23 cellular contexts compared by ENCODE assay signal in genomic region chr11:99918761-99919160, GRCh38.
DNase-seq lines count a peak whose midpoint lies in the region; ATAC-seq, FAIRE-seq and TF ChIP-seq lines count a peak whose summit lies in the region.
"Had no signal": no experiment of that assay in that cellular context is flagged by ENCODE, and none has a peak within 500 bp of the region (broad histone marks: within the 10 kb centered on the region; RNA-seq: fewer than 3 reads in every experiment).

No MANE protein-coding gene starts in this region.

- H3K79me2 ChIP-seq in H1 (ENCODE audit: control insufficient read depth in 1 of 2, insufficient read depth in 2 of 2, low read length in 2 of 2) (no peaks in the 10 kb centered on the region), neural progenitor cell (ENCODE audit: low read depth) (no peaks in the 10 kb centered on the region)

- TF ChIP-seq CTCF in H1 (IDR thresholded peaks at IDR 0.05; ENCODE audit: control extremely low read depth in 1 of 3, insufficient read depth in 1 of 3, low read depth in 1 of 3, low read length in 3 of 3) (no peak), neural progenitor cell (IDR thresholded peaks at IDR 0.05) (no peak)

- H3K18ac ChIP-seq in H1 (ENCODE audit: extremely low read depth, low read length) = no peak overlapping the region

- POLR2A ChIA-PET in H1 (lab: Charles Lee; ENCODE audit: partially characterized antibody) = no interaction called here

- H4K5ac ChIP-seq in H1 (ENCODE audit: insufficient read length, low read depth, low read length) = no peak overlapping the region

- H2AFZ ChIP-seq in H1 (ENCODE audit: low read length) = peak overlapping the region; percentile 76; the same call in 1 of the 2 replicates
- peak overlapping the region; percentile 47 for H2AFZ ChIP-seq in neural progenitor cell (replicated peaks)
- H2AFZ ChIP-seq: GM23248 had no signal

- no peaks in the 10 kb centered on the region for H3K4me1 Mint-ChIP-seq in neural progenitor cell

- H2BK12ac ChIP-seq in H1 (ENCODE audit: low read depth, low read length) = no peak overlapping the region

- H3K9me3 Mint-ChIP-seq in neural progenitor cell = peaks cover 10% of the 10 kb centered on the region

- H2BK15ac ChIP-seq in H1 (ENCODE audit: low read length) = no peak overlapping the region

- CTCF ChIA-PET in H1 (lab: Charles Lee; ENCODE audit: partially characterized antibody) = no interaction called here

- H3K4ac ChIP-seq in H1 (replicated peaks; ENCODE audit: insufficient read length, low read depth, low read length) = no peak overlapping the region

- no peak overlapping the region for H2BK5ac ChIP-seq in H1 (ENCODE audit: low read depth, low read length)

- H3K79me1 ChIP-seq in H1 (ENCODE audit: low read depth, low read length) = no peaks in the 10 kb centered on the region

- H3K9me3 ChIP-seq in H1 (ENCODE audit: insufficient read depth in 2 of 2, low read depth in 1 of 2, low read length in 1 of 2) (no peaks in the 10 kb centered on the region), neural progenitor cell (ENCODE audit: low read depth) (no peaks in the 10 kb centered on the region)
- H3K9me3 ChIP-seq: A549 had no signal

- no peak for TF ChIP-seq POLR2A in H1 (IDR thresholded peaks at IDR 0.05; ENCODE audit: control extremely low read depth in 1 of 2, low read depth in 2 of 2, low read length in 2 of 2)

- peaks cover 4% of the 10 kb centered on the region for H3K27me3 Mint-ChIP-seq in neural progenitor cell (ENCODE audit: insufficient read depth, low read depth)
- H3K27me3 Mint-ChIP-seq: CD4-positive, alpha-beta T cell had no signal

- no peak for TF ChIP-seq RAD21 in H1 (IDR thresholded peaks at IDR 0.05 in 1 of 2, conservative IDR thresholded peaks at IDR 0.05 in 1 of 2; ENCODE audit: low read depth in 2 of 2, low read length in 2 of 2)

- no peak overlapping the region for H4K91ac ChIP-seq in H1 (replicated peaks; ENCODE audit: insufficient read length, low read length)

- no peak overlapping the region for H3K4me3 Mint-ChIP-seq in neural progenitor cell
- H3K4me3 Mint-ChIP-seq: CD4-positive, alpha-beta T cell had no signal

- no peak overlapping the region for H3K27ac Mint-ChIP-seq in neural progenitor cell
- H3K27ac Mint-ChIP-seq: CD4-positive, alpha-beta T cell had no signal

- no peaks in the 10 kb centered on the region for H3K27me3 ChIP-seq in H1 (replicated peaks in 1 of 4; ENCODE audit: control insufficient read depth in 3 of 4, extremely low read depth in 1 of 4, insufficient read depth in 3 of 4, low read length in 3 of 4)
- H3K27me3 ChIP-seq in neural progenitor cell = no peaks in the 10 kb centered on the region

- 94% methylated on average over 3 of the region's 3 CpGs; no CpG with 5 or more reads in 1 of the 2 experiments for WGBS in H1 (ENCODE audit: extremely low coverage in 1 of 2, insufficient coverage in 1 of 2, insufficient read length in 1 of 2, insufficient replicate concordance in 2 of 2, low coverage in 1 of 2, low lambda C conversion rate in 2 of 2, missing lambda C conversion rate in 1 of 2), 2 experiments

- no peak overlapping the region for H3K23ac ChIP-seq in H1 (ENCODE audit: insufficient read length)

- H2AK5ac ChIP-seq in H1 (ENCODE audit: low read depth, low read length) = no peak overlapping the region

- no peak for FAIRE-seq in H1 (lab: Jason Lieb, UNC)
- FAIRE-seq: A549, G401.6, GM12891, GM19239 had no signal

- no peak overlapping the region for H2BK120ac ChIP-seq in H1 (replicated peaks; ENCODE audit: low read depth, low read length)

- H3K4me2 ChIP-seq in H1 (ENCODE audit: insufficient read depth in 1 of 2, low read depth in 2 of 2, low read length in 2 of 2) (no peak overlapping the region), neural progenitor cell (no peak overlapping the region)
- H3K4me2 ChIP-seq: A549, KMS-11 had no signal

- H3F3A ChIP-seq in neural progenitor cell (ENCODE audit: low read depth) = no peaks in the 10 kb centered on the region

- no peaks in the 10 kb centered on the region for H3K36me3 ChIP-seq in H1 (ENCODE audit: control insufficient read depth in 2 of 4, insufficient read depth in 4 of 4, low read length in 3 of 4)
- H3K36me3 ChIP-seq in neural progenitor cell = no peaks in the 10 kb centered on the region

- peaks cover 0 to 4% (median 0%) of the 10 kb centered on the region in 4 experiments; a peak in 1 of 7 replicates for H3K4me1 ChIP-seq in H1 (replicated peaks in 1 of 4; ENCODE audit: control insufficient read depth in 3 of 4, insufficient read depth in 4 of 4, low read length in 3 of 4)
- H3K4me1 ChIP-seq in neural progenitor cell = peaks cover 3% of the 10 kb centered on the region
- H3K4me1 ChIP-seq: A549 had no signal

- H3K23me2 ChIP-seq in H1 (ENCODE audit: low read depth, low read length) = no peaks in the 10 kb centered on the region

- no peak overlapping the region for H3K14ac ChIP-seq in H1 (ENCODE audit: insufficient read length)

- no peak overlapping the region for H3K27ac ChIP-seq in H1 (ENCODE audit: low read depth, low read length)
- no peak overlapping the region for H3K27ac ChIP-seq in neural progenitor cell
- H3K27ac ChIP-seq: 22Rv1, A549, C4-2B, GM23248, KMS-11 had no signal

- TF ChIP-seq EP300 in H1 (IDR thresholded peaks at IDR 0.05; ENCODE audit: borderline replicate concordance in 1 of 2, low read depth in 2 of 2, low read length in 2 of 2) = no peak

- no peak for ATAC-seq in HG02642 (IDR thresholded peaks at IDR 0.05; ENCODE audit: poor library complexity, unreplicated experiment)
- ATAC-seq: A549, HCT116 had no signal

- no peak overlapping the region for H4K8ac ChIP-seq in H1 (ENCODE audit: extremely low read depth, insufficient read depth, low read length)

- no peak overlapping the region for H3K56ac ChIP-seq in H1 (replicated peaks; ENCODE audit: insufficient read length, low read depth, low read length)

- H4K20me1 ChIP-seq in H1 (replicated peaks in 1 of 2; ENCODE audit: control insufficient read depth in 1 of 2, insufficient read depth in 2 of 2, low read length in 2 of 2) = no peaks in the 10 kb centered on the region
- H4K20me1 ChIP-seq in neural progenitor cell (ENCODE audit: low read depth) = no peaks in the 10 kb centered on the region

- no peak overlapping the region for H2BK20ac ChIP-seq in H1 (ENCODE audit: low read length)

- H3K9ac ChIP-seq in H1 (replicated peaks in 1 of 4; ENCODE audit: extremely low read depth in 1 of 4, low read depth in 3 of 4, low read length in 3 of 4) (no peak overlapping the region), neural progenitor cell (no peak overlapping the region)
- H3K9ac ChIP-seq: GM23248, KMS-11 had no signal

- DNase-seq in DMS53 (lab: John Stamatoyannopoulos, UW) (peak; percentile 50), DMS53 treated with DMSO at 0.1 percent for 48 hours (lab: John Stamatoyannopoulos, UW; ENCODE audit: unreplicated experiment) (no peak), H1 (ENCODE audit: low read depth in 1 of 2, low spot score in 2 of 2) (no peak), neural progenitor cell (ENCODE audit: low spot score) (peak; percentile 49), cortex of kidney (lab: John Stamatoyannopoulos, UW) (no peak)
- no peak for DNase-seq in activated CD4-positive, alpha-beta T cell treated with anti-CD3 and anti-CD28 coated beads, Interleukin-2, amount 50 U/mL, for 1 hour
- DNase-seq: AML-193; Caco-2; CD4-positive, alpha-beta T cell; DMS153; DND-41; EL; GM23248; H7 had no signal

- H3K36me3 Mint-ChIP-seq in neural progenitor cell = no peaks in the 10 kb centered on the region

- H3K4me3 ChIP-seq in H1 (ENCODE audit: extremely low read depth in 1 of 4, insufficient read depth in 2 of 4, low read depth in 3 of 4, low read length in 4 of 4) (no peak overlapping the region), neural progenitor cell (no peak overlapping the region)
- H3K4me3 ChIP-seq: A549, GM23248 had no signal

TF ChIP-seq in H1, 55 proteins besides CTCF, POLR2A, EP300 and RAD21:
- TF ChIP-seq CHD1 (IDR thresholded peaks at IDR 0.05; ENCODE audit: low read depth, low read length) (no peak), TEAD4 (IDR thresholded peaks at IDR 0.05; ENCODE audit: low read depth, low read length) (peak; percentile 66; the same call in 1 of the 2 replicates)

Comparison
In these comparisons a context has a peak if more than half of its experiments do, and no peak if none do; other contexts are left out.
1. DNase-seq: peak in DMS53 (single experiment) and neural progenitor cell (single experiment); none in DMS53 treated with DMSO at 0.1 percent for 48 hours (single experiment), H1 (0 of 2), cortex of kidney (single experiment) and activated CD4-positive, alpha-beta T cell treated with anti-CD3 and anti-CD28 coated beads, Interleukin-2, amount 50 U/mL, for 1 hour (single experiment).